ENCODE assay signal across 1 cellular context in the genomic region with DNA sequence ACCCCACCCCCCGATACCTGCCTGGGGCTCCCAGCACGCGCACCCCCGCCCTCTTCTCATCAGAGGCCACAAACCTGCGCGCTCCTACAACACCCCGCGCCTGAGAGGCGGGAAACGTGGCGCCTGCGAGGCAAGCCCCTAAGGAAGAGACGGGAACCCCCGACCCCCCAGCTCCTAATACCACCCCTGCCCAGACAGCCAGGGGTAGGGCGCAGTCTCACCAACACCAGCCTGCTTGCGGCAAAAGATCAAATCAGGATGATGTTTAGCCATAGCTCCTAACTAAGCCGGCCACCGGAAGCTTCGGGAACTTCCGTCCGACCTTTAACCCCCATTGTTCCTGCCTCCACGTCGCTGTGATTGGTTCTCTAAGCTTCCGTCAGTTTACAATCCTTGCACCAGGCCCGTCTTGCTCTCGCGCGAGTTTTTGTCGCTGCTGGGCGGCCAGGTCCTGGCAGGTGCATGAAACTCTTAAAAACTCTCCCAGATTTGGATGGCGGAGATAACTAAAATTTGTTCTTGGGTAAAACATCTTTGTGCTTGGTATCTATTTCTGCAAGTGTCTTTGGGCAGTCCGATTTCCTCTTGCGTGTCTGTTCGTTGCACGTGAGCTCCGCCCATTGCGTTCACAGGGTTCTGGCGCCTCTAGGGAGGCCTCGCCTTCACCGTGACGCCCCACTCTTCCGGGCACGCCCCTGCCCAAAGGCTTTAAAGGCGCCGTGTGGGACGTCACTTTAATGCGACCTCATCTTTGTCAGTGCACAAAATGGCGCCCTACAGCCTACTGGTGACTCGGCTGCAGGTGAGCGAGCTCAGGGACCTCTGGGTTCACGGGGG.
TF ChIP-seq lines count a peak whose summit lies in the region.

A gene (plus strand): TSS at position 737 of the 837 bp plus-strand sequence. CDS start 30 bp downstream, at position 767.
A gene with protein sequence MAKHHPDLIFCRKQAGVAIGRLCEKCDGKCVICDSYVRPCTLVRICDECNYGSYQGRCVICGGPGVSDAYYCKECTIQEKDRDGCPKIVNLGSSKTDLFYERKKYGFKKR (minus strand): TSS at position 312 of the 837 bp plus-strand sequence. CDS start 39 bp downstream, at position 273.

TF ChIP-seq in HepG2, 621 proteins besides CTCF, POLR2A, EP300 and RAD21 (continued from another document and continues in another):
- TF ChIP-seq, protein P1, sequence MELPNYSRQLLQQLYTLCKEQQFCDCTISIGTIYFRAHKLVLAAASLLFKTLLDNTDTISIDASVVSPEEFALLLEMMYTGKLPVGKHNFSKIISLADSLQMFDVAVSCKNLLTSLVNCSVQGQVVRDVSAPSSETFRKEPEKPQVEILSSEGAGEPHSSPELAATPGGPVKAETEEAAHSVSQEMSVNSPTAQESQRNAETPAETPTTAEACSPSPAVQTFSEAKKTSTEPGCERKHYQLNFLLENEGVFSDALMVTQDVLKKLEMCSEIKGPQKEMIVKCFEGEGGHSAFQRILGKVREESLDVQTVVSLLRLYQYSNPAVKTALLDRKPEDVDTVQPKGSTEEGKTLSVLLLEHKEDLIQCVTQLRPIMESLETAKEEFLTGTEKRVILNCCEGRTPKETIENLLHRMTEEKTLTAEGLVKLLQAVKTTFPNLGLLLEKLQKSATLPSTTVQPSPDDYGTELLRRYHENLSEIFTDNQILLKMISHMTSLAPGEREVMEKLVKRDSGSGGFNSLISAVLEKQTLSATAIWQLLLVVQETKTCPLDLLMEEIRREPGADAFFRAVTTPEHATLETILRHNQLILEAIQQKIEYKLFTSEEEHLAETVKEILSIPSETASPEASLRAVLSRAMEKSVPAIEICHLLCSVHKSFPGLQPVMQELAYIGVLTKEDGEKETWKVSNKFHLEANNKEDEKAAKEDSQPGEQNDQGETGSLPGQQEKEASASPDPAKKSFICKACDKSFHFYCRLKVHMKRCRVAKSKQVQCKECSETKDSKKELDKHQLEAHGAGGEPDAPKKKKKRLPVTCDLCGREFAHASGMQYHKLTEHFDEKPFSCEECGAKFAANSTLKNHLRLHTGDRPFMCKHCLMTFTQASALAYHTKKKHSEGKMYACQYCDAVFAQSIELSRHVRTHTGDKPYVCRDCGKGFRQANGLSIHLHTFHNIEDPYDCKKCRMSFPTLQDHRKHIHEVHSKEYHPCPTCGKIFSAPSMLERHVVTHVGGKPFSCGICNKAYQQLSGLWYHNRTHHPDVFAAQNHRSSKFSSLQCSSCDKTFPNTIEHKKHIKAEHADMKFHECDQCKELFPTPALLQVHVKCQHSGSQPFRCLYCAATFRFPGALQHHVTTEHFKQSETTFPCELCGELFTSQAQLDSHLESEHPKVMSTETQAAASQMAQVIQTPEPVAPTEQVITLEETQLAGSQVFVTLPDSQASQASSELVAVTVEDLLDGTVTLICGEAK (IDR thresholded peaks at IDR 0.05), result peak; percentile 81
- TF ChIP-seq, protein P1 (CRISPR knock-in tag; IDR thresholded peaks at IDR 0.05), result no peak; the same call in 1 of the 2 replicates
- TF ChIP-seq NFE2L1 (CRISPR knock-in tag; IDR thresholded peaks at IDR 0.05; ENCODE audit: borderline replicate concordance), result peak; percentile 81; the same call in 1 of the 2 replicates
- TF ChIP-seq POLR2AphosphoS5 (IDR thresholded peaks at IDR 0.05; ENCODE audit: low read depth, low read length), result peak; percentile 80
- no peak for TF ChIP-seq ZNF260 (CRISPR knock-in tag; IDR thresholded peaks at IDR 0.05; ENCODE audit: borderline replicate concordance, low read depth)
- TF ChIP-seq TP53 (CRISPR knock-in tag; conservative IDR thresholded peaks at IDR 0.05), result 0 out of 2 replicates have a peak, but pooled peaks have one; percentile 16
- TF ChIP-seq ARNT2 (CRISPR knock-in tag; IDR thresholded peaks at IDR 0.05; ENCODE audit: low read depth), result peak; percentile 71; the same call in 1 of the 2 replicates
- peak; percentile 94 for TF ChIP-seq HOXA3 (CRISPR knock-in tag; IDR thresholded peaks at IDR 0.05)
- TF ChIP-seq, protein P2, sequence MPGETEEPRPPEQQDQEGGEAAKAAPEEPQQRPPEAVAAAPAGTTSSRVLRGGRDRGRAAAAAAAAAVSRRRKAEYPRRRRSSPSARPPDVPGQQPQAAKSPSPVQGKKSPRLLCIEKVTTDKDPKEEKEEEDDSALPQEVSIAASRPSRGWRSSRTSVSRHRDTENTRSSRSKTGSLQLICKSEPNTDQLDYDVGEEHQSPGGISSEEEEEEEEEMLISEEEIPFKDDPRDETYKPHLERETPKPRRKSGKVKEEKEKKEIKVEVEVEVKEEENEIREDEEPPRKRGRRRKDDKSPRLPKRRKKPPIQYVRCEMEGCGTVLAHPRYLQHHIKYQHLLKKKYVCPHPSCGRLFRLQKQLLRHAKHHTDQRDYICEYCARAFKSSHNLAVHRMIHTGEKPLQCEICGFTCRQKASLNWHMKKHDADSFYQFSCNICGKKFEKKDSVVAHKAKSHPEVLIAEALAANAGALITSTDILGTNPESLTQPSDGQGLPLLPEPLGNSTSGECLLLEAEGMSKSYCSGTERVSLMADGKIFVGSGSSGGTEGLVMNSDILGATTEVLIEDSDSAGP (CRISPR knock-in tag; IDR thresholded peaks at IDR 0.05; ENCODE audit: borderline replicate concordance), result peak; percentile 82
- no peak for TF ChIP-seq CBX2 (IDR thresholded peaks at IDR 0.05; ENCODE audit: low read depth, low read length)
- TF ChIP-seq CBX2 (CRISPR knock-in tag; IDR thresholded peaks at IDR 0.05; ENCODE audit: low read depth), result no peak
- TF ChIP-seq SMARCE1 (IDR thresholded peaks at IDR 0.05; ENCODE audit: borderline replicate concordance), result no peak
- TF ChIP-seq, protein P3, sequence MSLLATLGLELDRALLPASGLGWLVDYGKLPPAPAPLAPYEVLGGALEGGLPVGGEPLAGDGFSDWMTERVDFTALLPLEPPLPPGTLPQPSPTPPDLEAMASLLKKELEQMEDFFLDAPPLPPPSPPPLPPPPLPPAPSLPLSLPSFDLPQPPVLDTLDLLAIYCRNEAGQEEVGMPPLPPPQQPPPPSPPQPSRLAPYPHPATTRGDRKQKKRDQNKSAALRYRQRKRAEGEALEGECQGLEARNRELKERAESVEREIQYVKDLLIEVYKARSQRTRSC (CRISPR knock-in tag; IDR thresholded peaks at IDR 0.05; ENCODE audit: low read depth), result peak; percentile 83
- TF ChIP-seq, protein P4, sequence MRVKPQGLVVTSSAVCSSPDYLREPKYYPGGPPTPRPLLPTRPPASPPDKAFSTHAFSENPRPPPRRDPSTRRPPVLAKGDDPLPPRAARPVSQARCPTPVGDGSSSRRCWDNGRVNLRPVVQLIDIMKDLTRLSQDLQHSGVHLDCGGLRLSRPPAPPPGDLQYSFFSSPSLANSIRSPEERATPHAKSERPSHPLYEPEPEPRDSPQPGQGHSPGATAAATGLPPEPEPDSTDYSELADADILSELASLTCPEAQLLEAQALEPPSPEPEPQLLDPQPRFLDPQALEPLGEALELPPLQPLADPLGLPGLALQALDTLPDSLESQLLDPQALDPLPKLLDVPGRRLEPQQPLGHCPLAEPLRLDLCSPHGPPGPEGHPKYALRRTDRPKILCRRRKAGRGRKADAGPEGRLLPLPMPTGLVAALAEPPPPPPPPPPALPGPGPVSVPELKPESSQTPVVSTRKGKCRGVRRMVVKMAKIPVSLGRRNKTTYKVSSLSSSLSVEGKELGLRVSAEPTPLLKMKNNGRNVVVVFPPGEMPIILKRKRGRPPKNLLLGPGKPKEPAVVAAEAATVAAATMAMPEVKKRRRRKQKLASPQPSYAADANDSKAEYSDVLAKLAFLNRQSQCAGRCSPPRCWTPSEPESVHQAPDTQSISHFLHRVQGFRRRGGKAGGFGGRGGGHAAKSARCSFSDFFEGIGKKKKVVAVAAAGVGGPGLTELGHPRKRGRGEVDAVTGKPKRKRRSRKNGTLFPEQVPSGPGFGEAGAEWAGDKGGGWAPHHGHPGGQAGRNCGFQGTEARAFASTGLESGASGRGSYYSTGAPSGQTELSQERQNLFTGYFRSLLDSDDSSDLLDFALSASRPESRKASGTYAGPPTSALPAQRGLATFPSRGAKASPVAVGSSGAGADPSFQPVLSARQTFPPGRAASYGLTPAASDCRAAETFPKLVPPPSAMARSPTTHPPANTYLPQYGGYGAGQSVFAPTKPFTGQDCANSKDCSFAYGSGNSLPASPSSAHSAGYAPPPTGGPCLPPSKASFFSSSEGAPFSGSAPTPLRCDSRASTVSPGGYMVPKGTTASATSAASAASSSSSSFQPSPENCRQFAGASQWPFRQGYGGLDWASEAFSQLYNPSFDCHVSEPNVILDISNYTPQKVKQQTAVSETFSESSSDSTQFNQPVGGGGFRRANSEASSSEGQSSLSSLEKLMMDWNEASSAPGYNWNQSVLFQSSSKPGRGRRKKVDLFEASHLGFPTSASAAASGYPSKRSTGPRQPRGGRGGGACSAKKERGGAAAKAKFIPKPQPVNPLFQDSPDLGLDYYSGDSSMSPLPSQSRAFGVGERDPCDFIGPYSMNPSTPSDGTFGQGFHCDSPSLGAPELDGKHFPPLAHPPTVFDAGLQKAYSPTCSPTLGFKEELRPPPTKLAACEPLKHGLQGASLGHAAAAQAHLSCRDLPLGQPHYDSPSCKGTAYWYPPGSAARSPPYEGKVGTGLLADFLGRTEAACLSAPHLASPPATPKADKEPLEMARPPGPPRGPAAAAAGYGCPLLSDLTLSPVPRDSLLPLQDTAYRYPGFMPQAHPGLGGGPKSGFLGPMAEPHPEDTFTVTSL (CRISPR knock-in tag; IDR thresholded peaks at IDR 0.05; ENCODE audit: borderline replicate concordance), result no peak
- no peak for TF ChIP-seq MZF1 (CRISPR knock-in tag; IDR thresholded peaks at IDR 0.05; ENCODE audit: borderline replicate concordance)
- peak; percentile 89 for TF ChIP-seq ZMAT3 (CRISPR knock-in tag; conservative IDR thresholded peaks at IDR 0.05)
- peak; percentile 98 for TF ChIP-seq DR1 (CRISPR knock-in tag; IDR thresholded peaks at IDR 0.05)
- 0 out of 2 replicates have a peak, but pooled peaks have one; percentile 38 for TF ChIP-seq ZBTB21 (CRISPR knock-in tag; IDR thresholded peaks at IDR 0.05)
- peak; percentile 98 for TF ChIP-seq KAT8 (CRISPR knock-in tag; IDR thresholded peaks at IDR 0.05)
- 0 out of 2 replicates have a peak, but pooled peaks have one; percentile 41 for TF ChIP-seq NFKBIZ (CRISPR knock-in tag; IDR thresholded peaks at IDR 0.05)
- TF ChIP-seq NR2C2 (CRISPR knock-in tag; IDR thresholded peaks at IDR 0.05; ENCODE audit: borderline replicate concordance), result peak; percentile 99
- TF ChIP-seq, protein P5, sequence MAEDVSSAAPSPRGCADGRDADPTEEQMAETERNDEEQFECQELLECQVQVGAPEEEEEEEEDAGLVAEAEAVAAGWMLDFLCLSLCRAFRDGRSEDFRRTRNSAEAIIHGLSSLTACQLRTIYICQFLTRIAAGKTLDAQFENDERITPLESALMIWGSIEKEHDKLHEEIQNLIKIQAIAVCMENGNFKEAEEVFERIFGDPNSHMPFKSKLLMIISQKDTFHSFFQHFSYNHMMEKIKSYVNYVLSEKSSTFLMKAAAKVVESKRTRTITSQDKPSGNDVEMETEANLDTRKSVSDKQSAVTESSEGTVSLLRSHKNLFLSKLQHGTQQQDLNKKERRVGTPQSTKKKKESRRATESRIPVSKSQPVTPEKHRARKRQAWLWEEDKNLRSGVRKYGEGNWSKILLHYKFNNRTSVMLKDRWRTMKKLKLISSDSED (CRISPR knock-in tag; IDR thresholded peaks at IDR 0.05), result no peak
- TF ChIP-seq, protein P6, sequence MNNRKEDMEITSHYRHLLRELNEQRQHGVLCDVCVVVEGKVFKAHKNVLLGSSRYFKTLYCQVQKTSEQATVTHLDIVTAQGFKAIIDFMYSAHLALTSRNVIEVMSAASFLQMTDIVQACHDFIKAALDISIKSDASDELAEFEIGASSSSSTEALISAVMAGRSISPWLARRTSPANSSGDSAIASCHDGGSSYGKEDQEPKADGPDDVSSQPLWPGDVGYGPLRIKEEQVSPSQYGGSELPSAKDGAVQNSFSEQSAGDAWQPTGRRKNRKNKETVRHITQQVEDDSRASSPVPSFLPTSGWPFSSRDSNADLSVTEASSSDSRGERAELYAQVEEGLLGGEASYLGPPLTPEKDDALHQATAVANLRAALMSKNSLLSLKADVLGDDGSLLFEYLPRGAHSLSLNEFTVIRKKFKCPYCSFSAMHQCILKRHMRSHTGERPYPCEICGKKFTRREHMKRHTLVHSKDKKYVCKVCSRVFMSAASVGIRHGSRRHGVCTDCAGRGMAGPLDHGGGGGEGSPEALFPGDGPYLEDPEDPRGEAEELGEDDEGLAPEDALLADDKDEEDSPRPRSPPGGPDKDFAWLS (CRISPR knock-in tag; IDR thresholded peaks at IDR 0.05; ENCODE audit: borderline replicate concordance), result 0 out of 2 replicates have a peak, but pooled peaks have one; percentile 77
- TF ChIP-seq, protein P7, sequence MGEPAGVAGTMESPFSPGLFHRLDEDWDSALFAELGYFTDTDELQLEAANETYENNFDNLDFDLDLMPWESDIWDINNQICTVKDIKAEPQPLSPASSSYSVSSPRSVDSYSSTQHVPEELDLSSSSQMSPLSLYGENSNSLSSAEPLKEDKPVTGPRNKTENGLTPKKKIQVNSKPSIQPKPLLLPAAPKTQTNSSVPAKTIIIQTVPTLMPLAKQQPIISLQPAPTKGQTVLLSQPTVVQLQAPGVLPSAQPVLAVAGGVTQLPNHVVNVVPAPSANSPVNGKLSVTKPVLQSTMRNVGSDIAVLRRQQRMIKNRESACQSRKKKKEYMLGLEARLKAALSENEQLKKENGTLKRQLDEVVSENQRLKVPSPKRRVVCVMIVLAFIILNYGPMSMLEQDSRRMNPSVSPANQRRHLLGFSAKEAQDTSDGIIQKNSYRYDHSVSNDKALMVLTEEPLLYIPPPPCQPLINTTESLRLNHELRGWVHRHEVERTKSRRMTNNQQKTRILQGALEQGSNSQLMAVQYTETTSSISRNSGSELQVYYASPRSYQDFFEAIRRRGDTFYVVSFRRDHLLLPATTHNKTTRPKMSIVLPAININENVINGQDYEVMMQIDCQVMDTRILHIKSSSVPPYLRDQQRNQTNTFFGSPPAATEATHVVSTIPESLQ (CRISPR knock-in tag; conservative IDR thresholded peaks at IDR 0.05), result no peak; the same call in none of the 2 replicates
- no peak for TF ChIP-seq CHCHD3 (CRISPR knock-in tag; IDR thresholded peaks at IDR 0.05)
- TF ChIP-seq MTA1 (CRISPR knock-in tag; IDR thresholded peaks at IDR 0.05; ENCODE audit: borderline replicate concordance), result no peak
